Comparison of ENCODE assay signal across 27 cellular contexts in genomic region chr14:32023540-32023939, GRCh38. TPM values are rescaled to one million over a fixed set of nuclear protein-coding genes. Genes with fewer than 3 reads are reported as not detected.
A peak's percentile ranks its signal among the peaks of the same experiment; 100 is the strongest.
DNase-seq lines count a peak whose midpoint lies in the region; ATAC-seq, FAIRE-seq and TF ChIP-seq lines count a peak whose summit lies in the region.
"Had no signal": no experiment of that assay in that cellular context is flagged by ENCODE, and none has a peak within 500 bp of the region (broad histone marks: within the 10 kb centered on the region; RNA-seq: fewer than 3 reads in every experiment).

No MANE protein-coding gene starts in this region.

- 55% methylated on average over 3 of the region's 3 CpGs for WGBS in HepG2 (ENCODE audit: low lambda C conversion rate)
- WGBS in right lobe of liver (ENCODE audit: insufficient coverage, low coverage, low lambda C conversion rate, missing lambda C conversion rate), result 67% methylated on average over 3 of the region's 3 CpGs

- intact Hi-C loops in HepG2 (cut with micrococcal nuclease; ENCODE audit: unreplicated experiment), result no loop called here
- intact Hi-C loops in right lobe of liver (cut with DNase I), result no loop called here

- H3K27ac Mint-ChIP-seq in chondrocyte (ENCODE audit: unreplicated experiment), result no peak overlapping the region
- H3K27ac Mint-ChIP-seq: CD8-positive, alpha-beta memory T cell had no signal

- 0 out of 2 replicates have a peak, but pooled peaks cover 11% of the 10 kb centered on the region for H3K9me3 ChIP-seq in HepG2 (ENCODE audit: low read length)
- H3K9me3 ChIP-seq in right lobe of liver, result no peaks in the 10 kb centered on the region

- no TSS peak for BruUV-seq in HepG2 (replicated peaks; lab: Mats Ljungman, UMichigan)

- no peaks in the 10 kb centered on the region for H3K79me2 ChIP-seq in HepG2 (ENCODE audit: insufficient read depth, low read length)

- H3K36me3 ChIP-seq in HepG2 (replicated peaks in 1 of 2; ENCODE audit: control insufficient read depth in 1 of 2, insufficient read depth in 2 of 2, low read length in 2 of 2) (no peaks in the 10 kb centered on the region), right lobe of liver (no peaks in the 10 kb centered on the region), bronchial epithelial cell (ENCODE audit: control insufficient read depth, insufficient read depth, low read length) (no peaks in the 10 kb centered on the region)

- H3K27me3 ChIP-seq in HepG2 (ENCODE audit: control insufficient read depth in 1 of 2, insufficient read depth in 2 of 2, low read length in 2 of 2) (0 out of 5 replicates have a peak, but pooled peaks cover 0 to 4% of the 10 kb centered on the region in 2 experiments), right lobe of liver (no peaks in the 10 kb centered on the region), bronchial epithelial cell (ENCODE audit: control insufficient read depth, insufficient read depth, low read length) (no peaks in the 10 kb centered on the region)

- H3K4me1 Mint-ChIP-seq in chondrocyte (ENCODE audit: low read depth), result no peaks in the 10 kb centered on the region
- H3K4me1 Mint-ChIP-seq: CD8-positive, alpha-beta memory T cell had no signal

- H3K27me3 Mint-ChIP-seq in chondrocyte (ENCODE audit: low read depth), result no peaks in the 10 kb centered on the region

- H3K4me1 ChIP-seq in HepG2 (ENCODE audit: insufficient read depth, low read length), result no peaks in the 10 kb centered on the region
- peaks cover 0 to 12% (median 0%) of the 10 kb centered on the region in 4 donors for H3K4me1 ChIP-seq in right lobe of liver

- POLR2A ChIA-PET in HepG2 (lab: Yijun Ruan, JAX), result no interaction called here

- no peaks in the 10 kb centered on the region for H3K36me3 Mint-ChIP-seq in chondrocyte (ENCODE audit: low read depth)
- H3K36me3 Mint-ChIP-seq: CD8-positive, alpha-beta memory T cell had no signal

- H2AFZ ChIP-seq in HepG2 (ENCODE audit: low read length), result no peak overlapping the region

- DNase-seq in HepG2 (ENCODE audit: low spot score), result no peak
- DNase-seq in right lobe of liver, result no peak
- peak; percentile 42 for DNase-seq in bronchial epithelial cell (ENCODE audit: low read depth)
- peak; percentile 23 for DNase-seq in fibroblast of villous mesenchyme (ENCODE audit: low read depth)
- DNase-seq in DMS79 treated with DMSO at 0.1 percent for 48 hours (lab: John Stamatoyannopoulos, UW), result no peak
- no peak for DNase-seq in kidney tubule cell (ENCODE audit: low spot score)
- no peak for DNase-seq in frontal cortex (ENCODE audit: low spot score in 2 of 2)
- no peak for DNase-seq in chondrocyte (ENCODE audit: low spot score)
- DNase-seq: 8988T; Calu3; CD8-positive, alpha-beta memory T cell; DMS153; GDM1; NCI-H187; NCI-H2107; NCI-H446 treated with DMSO at 0.1 percent for 48 hours; NCI-H526 treated with DMSO at 0.1 percent for 48 hours; OCI-M1; Right ventricle myocardium superior had no signal

- FAIRE-seq in HepG2 (lab: Jason Lieb, UNC), result no peak
- FAIRE-seq in bronchial epithelial cell (lab: Jason Lieb, UNC), result no peak
- no peak for FAIRE-seq in frontal cortex (lab: Jason Lieb, UNC)
- FAIRE-seq: GM18507, GM19239, H1, RCC 7860 had no signal

- no peak overlapping the region for H3K4me2 ChIP-seq in HepG2 (ENCODE audit: low read depth, low read length)

- TF ChIP-seq POLR2A in HepG2 (IDR thresholded peaks at IDR 0.05; ENCODE audit: insufficient read depth in 1 of 2, low read depth in 2 of 2, low read length in 2 of 2) (no peak), right lobe of liver (IDR thresholded peaks at IDR 0.05) (no peak)

- H3K4me3 ChIP-seq in HepG2 (replicated peaks in 1 of 3; ENCODE audit: insufficient read depth in 1 of 3, low read depth in 2 of 3, low read length in 3 of 3) (no peak overlapping the region), right lobe of liver (no peak overlapping the region), bronchial epithelial cell (ENCODE audit: low read depth, low read length) (no peak overlapping the region), fibroblast of villous mesenchyme (ENCODE audit: low read depth, low read length) (no peak overlapping the region)
- H3K4me3 ChIP-seq: SK-N-MC had no signal

- H3K9me3 Mint-ChIP-seq in chondrocyte (ENCODE audit: low read depth), result no peaks in the 10 kb centered on the region
- H3K9me3 Mint-ChIP-seq: CD8-positive, alpha-beta memory T cell had no signal

- no peak for TF ChIP-seq CTCF in HepG2 (CRISPR knock-in tag; IDR thresholded peaks at IDR 0.05)
- no peak for TF ChIP-seq CTCF in right lobe of liver (IDR thresholded peaks at IDR 0.05)
- TF ChIP-seq CTCF in bronchial epithelial cell (IDR thresholded peaks at IDR 0.05; ENCODE audit: insufficient read depth, low read length, severe bottlenecking), result no peak
- no peak for TF ChIP-seq CTCF in fibroblast of villous mesenchyme (IDR thresholded peaks at IDR 0.05; ENCODE audit: insufficient read depth, low read depth, low read length)
- TF ChIP-seq CTCF in chondrocyte (IDR thresholded peaks at IDR 0.05), result no peak

- H4K20me1 ChIP-seq in HepG2 (ENCODE audit: insufficient read depth, low read length), result no peaks in the 10 kb centered on the region

- no peak overlapping the region for H3K9ac ChIP-seq in HepG2 (ENCODE audit: insufficient read depth, low read depth, low read length)

- no peak overlapping the region for H3K4me3 Mint-ChIP-seq in chondrocyte (ENCODE audit: unreplicated experiment)
- H3K4me3 Mint-ChIP-seq: CD8-positive, alpha-beta memory T cell had no signal

- in situ Hi-C loops in HepG2 (cut with HindIII; ENCODE audit: extremely low pct_ligation_motif_present, low pct_unique_long_range_greater_than_20kb), result no loop called here

- TF ChIP-seq EP300 in HepG2 (IDR thresholded peaks at IDR 0.05; ENCODE audit: low read depth in 2 of 2, low read length in 2 of 2), result no peak
- no peak for TF ChIP-seq EP300 in HepG2 (CRISPR knock-in tag; IDR thresholded peaks at IDR 0.05; ENCODE audit: borderline replicate concordance)

- no peak for TF ChIP-seq RAD21 in HepG2 (CRISPR knock-in tag; IDR thresholded peaks at IDR 0.05)

- H3K27ac ChIP-seq in HepG2 (ENCODE audit: extremely low read length, insufficient read depth, low read length) (no peak overlapping the region), right lobe of liver (peak overlapping the region in 1 of 3 donors; percentile 41)
- H3K27ac ChIP-seq: C4-2B, HL-60, SK-N-MC had no signal

- ATAC-seq in HepG2, result no peak
- ATAC-seq in right lobe of liver, result no peak
- ATAC-seq: HCT116 had no signal

- CTCF ChIA-PET in HepG2 (lab: Yijun Ruan, JAX; ENCODE audit: low intra/inter-chr PET ratio, low total read pairs), result no interaction called here

TF ChIP-seq in HepG2, 621 proteins besides CTCF, POLR2A, EP300 and RAD21:
- TF ChIP-seq CEBPG (CRISPR knock-in tag; IDR thresholded peaks at IDR 0.05) (0 out of 2 replicates have a peak, but pooled peaks have one; percentile 18), NR2C2 (CRISPR knock-in tag; IDR thresholded peaks at IDR 0.05; ENCODE audit: borderline replicate concordance) (no peak), CEBPB (IDR thresholded peaks at IDR 0.05; ENCODE audit: borderline replicate concordance, low read depth, low read length) (peak; percentile 88)

RNA-seq across cellular contexts. Expression of gene ARHGAP5, which starts 53.6 kb away (rescaled TPM):
- total RNA-seq in HepG2 (2016; rRNA removed; fragmentation: Illumina TruSeq; extraction: Trizol) (144 and 251 TPM in 2 replicates), right lobe of liver (10 to 100 TPM; 32.0 to 60.5 (median 50.1) TPM), bronchial epithelial cell (139 and 150 TPM in 2 replicates), fibroblast of villous mesenchyme (89.9 and 166 TPM in 2 replicates), frontal cortex (429 TPM), chondrocyte (82.8 to 88.0 TPM (median 87.0 TPM) in 3 replicates)
- total RNA-seq in HepG2 (2016; cell fraction: cytosol; rRNA removed; fragmentation: Illumina TruSeq; extraction: Trizol; ENCODE audit: low read depth), result 107 and 120 TPM in 2 replicates
- 143 and 234 TPM in 2 replicates for total RNA-seq in HepG2 (2016; cell fraction: insoluble cytoplasmic fraction; rRNA removed; fragmentation: Illumina TruSeq; extraction: Trizol)
- total RNA-seq in HepG2 (2016; cell fraction: membrane; rRNA removed; fragmentation: Illumina TruSeq; extraction: Trizol), result 251 and 354 TPM in 2 replicates
- 126 and 127 TPM in 2 replicates for total RNA-seq in HepG2 (2016; cell fraction: nucleus; rRNA removed; fragmentation: Illumina TruSeq; extraction: Trizol)
- polyA plus RNA-seq in HepG2 (2011; rRNA removed), result 33.2 and 33.7 TPM in 2 replicates
- 9.5 and 23.4 TPM in 2 replicates for polyA plus RNA-seq in HepG2 (2011; cell fraction: cytosol; rRNA removed)
- 16.4 and 21.5 TPM in 2 replicates for polyA plus RNA-seq in HepG2 (2011; cell fraction: nucleus; rRNA removed)
- 66.9 and 68.2 TPM in 2 replicates for polyA plus RNA-seq in HepG2 (2012)
- 7.1 and 8.7 TPM in 2 replicates for polyA plus RNA-seq in HepG2 (2016; cell fraction: cytosol; fragmentation: Illumina TruSeq; extraction: Trizol; ENCODE audit: low read depth)
- polyA plus RNA-seq in HepG2 (2016; cell fraction: insoluble cytoplasmic fraction; fragmentation: Illumina TruSeq; extraction: Trizol; ENCODE audit: low read depth), result 97.2 and 109 TPM in 2 replicates
- polyA plus RNA-seq in HepG2 (2016; cell fraction: membrane; fragmentation: Illumina TruSeq; extraction: Trizol; ENCODE audit: low read depth), result 24.4 and 27.7 TPM in 2 replicates
- polyA plus RNA-seq in HepG2 (2016; cell fraction: nucleus; fragmentation: Illumina TruSeq; extraction: Trizol; ENCODE audit: insufficient read depth, low read depth), result 58.3 and 60.5 TPM in 2 replicates
- polyA minus RNA-seq in HepG2 (2011; rRNA and poly(A)+ RNA removed; ENCODE audit: low replicate concordance), result 32.3 and 33.4 TPM in 2 replicates
- polyA minus RNA-seq in HepG2 (2011; cell fraction: cytosol; rRNA and poly(A)+ RNA removed), result 126 and 147 TPM in 2 replicates
- 187 and 220 TPM in 2 replicates for polyA minus RNA-seq in HepG2 (2011; cell fraction: nucleus; rRNA and poly(A)+ RNA removed)

Comparison
In these comparisons a context has a peak if more than half of its experiments do, and no peak if none do; other contexts are left out.
1. DNase-seq: peak in bronchial epithelial cell (single experiment) and fibroblast of villous mesenchyme (single experiment); none in HepG2 (single experiment), right lobe of liver (0 of 3), DMS79 treated with DMSO at 0.1 percent for 48 hours (single experiment), kidney tubule cell (single experiment), frontal cortex (0 of 2) and chondrocyte (single experiment).